In genomic region chr12:100427078-100427477, GRCh38 we compare ENCODE assay signal across 10 cellular contexts. TPM values are rescaled to one million over a fixed set of nuclear protein-coding genes. Genes with fewer than 3 reads are reported as not detected.
DNase-seq lines count a peak whose midpoint lies in the region; ATAC-seq and TF ChIP-seq lines count a peak whose summit lies in the region.
"Had no signal": no experiment of that assay in that cellular context is flagged by ENCODE, and none has a peak within 500 bp of the region (broad histone marks: within the 10 kb centered on the region; RNA-seq: fewer than 3 reads in every experiment).

No MANE protein-coding gene starts in this region.

- peak; percentile 89 for DNase-seq in GM23248
- no peak for DNase-seq in RWPE2 (ENCODE audit: low spot score)
- DNase-seq in fibroblast of lung (ENCODE audit: low read depth in 2 of 2): peak; percentile 50 to 86
- DNase-seq in retinal pigment epithelial cell (ENCODE audit: low read depth): peak; percentile 43
- no peak for DNase-seq in NCI-H1436 (lab: John Stamatoyannopoulos, UW)
- no peak for DNase-seq in NCI-H526 treated with DMSO at 0.1 percent for 48 hours (lab: John Stamatoyannopoulos, UW)

- in situ Hi-C loops in GM23248 (cut with MboI): no loop called here

- no peak for TF ChIP-seq CTCF in RWPE2 (IDR thresholded peaks at IDR 0.05; ENCODE audit: poor library complexity, severe bottlenecking)
- no peak for TF ChIP-seq CTCF in fibroblast of lung (conservative IDR thresholded peaks at IDR 0.05 in 1 of 2, IDR thresholded peaks at IDR 0.05 in 1 of 2; ENCODE audit: low read depth in 1 of 2, low read length in 2 of 2)
- no peak for TF ChIP-seq CTCF in retinal pigment epithelial cell (conservative IDR thresholded peaks at IDR 0.05; ENCODE audit: low read depth, low read length)

- H3K79me2 ChIP-seq in GM23248 (ENCODE audit: insufficient read depth) (no peaks in the 10 kb centered on the region), fibroblast of lung (ENCODE audit: control insufficient read depth, insufficient read depth, low read length) (no peaks in the 10 kb centered on the region)

- H3K4me1 ChIP-seq in GM23248 (ENCODE audit: insufficient read depth) (no peaks in the 10 kb centered on the region), RWPE2 (ENCODE audit: insufficient read depth, poor library complexity, severe bottlenecking) (no peaks in the 10 kb centered on the region), fibroblast of lung (ENCODE audit: control insufficient read depth, extremely low read depth, insufficient read depth, low read length) (no peaks in the 10 kb centered on the region)
- H3K4me1 ChIP-seq: prostate gland had no signal

- H3K9ac ChIP-seq in GM23248 (no peak overlapping the region), fibroblast of lung (ENCODE audit: insufficient read depth, low read length) (no peak overlapping the region)

- WGBS in GM23248 (ENCODE audit: low coverage in 1 of 2, low lambda C conversion rate in 2 of 2, missing lambda C conversion rate in 2 of 2), 2 experiments: 15 to 17% methylated on average over 3 of the region's 3 CpGs

- H4K20me1 ChIP-seq in GM23248 (ENCODE audit: insufficient read depth) (no peaks in the 10 kb centered on the region), fibroblast of lung (ENCODE audit: control insufficient read depth, extremely low read depth, insufficient read depth, low read length) (no peaks in the 10 kb centered on the region)

- no peaks in the 10 kb centered on the region for H3F3A ChIP-seq in GM23248 (ENCODE audit: insufficient read depth)

- H3K27ac ChIP-seq in GM23248 (no peak overlapping the region), RWPE2 (ENCODE audit: poor library complexity, severe bottlenecking) (no peak overlapping the region), fibroblast of lung (ENCODE audit: insufficient read depth, low read length) (no peak overlapping the region)
- H3K27ac ChIP-seq: prostate gland had no signal

- H3K4me3 ChIP-seq in GM23248 (no peak overlapping the region), RWPE2 (ENCODE audit: severe bottlenecking) (no peak overlapping the region), fibroblast of lung (replicated peaks in 1 of 4; ENCODE audit: control extremely low read depth in 1 of 4, insufficient read depth in 1 of 4, low read depth in 3 of 4, low read length in 4 of 4) (no peak overlapping the region), retinal pigment epithelial cell (ENCODE audit: low read length) (no peak overlapping the region)
- H3K4me3 ChIP-seq: lung, prostate gland had no signal

- peak; percentile 100 for ATAC-seq in RWPE2 (ENCODE audit: low read depth)
- no peak for ATAC-seq in HG02678 (IDR thresholded peaks at IDR 0.05; ENCODE audit: unreplicated experiment)
- ATAC-seq in GM18519 (IDR thresholded peaks at IDR 0.05; ENCODE audit: low FRiP score, unreplicated experiment): no peak

- H2AFZ ChIP-seq in GM23248 (no peak overlapping the region), fibroblast of lung (ENCODE audit: low read length) (no peak overlapping the region)

- H3K36me3 ChIP-seq in GM23248 (ENCODE audit: low read depth): no peaks in the 10 kb centered on the region
- no peaks in the 10 kb centered on the region for H3K36me3 ChIP-seq in RWPE2 (ENCODE audit: low read depth)
- H3K36me3 ChIP-seq in fibroblast of lung (ENCODE audit: control insufficient read depth, insufficient read depth, low read length): no peaks in the 10 kb centered on the region
- H3K36me3 ChIP-seq: prostate gland had no signal

- H3K9me3 ChIP-seq in GM23248 (ENCODE audit: low read depth) (no peaks in the 10 kb centered on the region), RWPE2 (ENCODE audit: severe bottlenecking) (peaks cover 4% of the 10 kb centered on the region), fibroblast of lung (ENCODE audit: control insufficient read depth, insufficient read depth, low read depth, low read length) (no peaks in the 10 kb centered on the region)
- H3K9me3 ChIP-seq: prostate gland had no signal

- H3K9me2 ChIP-seq in GM23248 (ENCODE audit: insufficient read depth): no peaks in the 10 kb centered on the region

- no peak overlapping the region for H3K4me2 ChIP-seq in GM23248 (ENCODE audit: unreplicated experiment)
- H3K4me2 ChIP-seq in fibroblast of lung (ENCODE audit: extremely low read depth, insufficient read depth, low read length): no peak overlapping the region

- H3K27me3 ChIP-seq in GM23248 (replicated peaks; ENCODE audit: insufficient read depth): no peaks in the 10 kb centered on the region
- H3K27me3 ChIP-seq in RWPE2 (ENCODE audit: insufficient read depth, poor library complexity, severe bottlenecking): no peaks in the 10 kb centered on the region
- H3K27me3 ChIP-seq in fibroblast of lung (ENCODE audit: control insufficient read depth, insufficient read depth, low read length): no peaks in the 10 kb centered on the region

RNA-seq across cellular contexts. Expression of gene NR1H4, which starts 46.6 kb away (rescaled TPM):
- total RNA-seq in GM23248 (2014; rRNA removed; shearing (Covaris generic)): not detected in 2 replicates
- polyA plus RNA-seq in GM23248 (2016; fragmentation: Nextera tagmentation; extraction: Ambion mirVana): not detected in 2 replicates
- not detected in 2 replicates for total RNA-seq in fibroblast of lung
- polyA plus RNA-seq in fibroblast of lung: not detected in 2 replicates
- polyA plus RNA-seq in fibroblast of lung (2012): not detected in 2 replicates
- polyA minus RNA-seq in fibroblast of lung (ENCODE audit: low replicate concordance): not detected in 2 replicates
- total RNA-seq: prostate gland had no signal

Comparison
In these comparisons a context has a peak if more than half of its experiments do, and no peak if none do; other contexts are left out.
1. DNase-seq: peak in GM23248 (single experiment), fibroblast of lung (2 of 2) and retinal pigment epithelial cell (single experiment); none in RWPE2 (single experiment), NCI-H1436 (single experiment) and NCI-H526 treated with DMSO at 0.1 percent for 48 hours (single experiment).